In the genomic region with DNA sequence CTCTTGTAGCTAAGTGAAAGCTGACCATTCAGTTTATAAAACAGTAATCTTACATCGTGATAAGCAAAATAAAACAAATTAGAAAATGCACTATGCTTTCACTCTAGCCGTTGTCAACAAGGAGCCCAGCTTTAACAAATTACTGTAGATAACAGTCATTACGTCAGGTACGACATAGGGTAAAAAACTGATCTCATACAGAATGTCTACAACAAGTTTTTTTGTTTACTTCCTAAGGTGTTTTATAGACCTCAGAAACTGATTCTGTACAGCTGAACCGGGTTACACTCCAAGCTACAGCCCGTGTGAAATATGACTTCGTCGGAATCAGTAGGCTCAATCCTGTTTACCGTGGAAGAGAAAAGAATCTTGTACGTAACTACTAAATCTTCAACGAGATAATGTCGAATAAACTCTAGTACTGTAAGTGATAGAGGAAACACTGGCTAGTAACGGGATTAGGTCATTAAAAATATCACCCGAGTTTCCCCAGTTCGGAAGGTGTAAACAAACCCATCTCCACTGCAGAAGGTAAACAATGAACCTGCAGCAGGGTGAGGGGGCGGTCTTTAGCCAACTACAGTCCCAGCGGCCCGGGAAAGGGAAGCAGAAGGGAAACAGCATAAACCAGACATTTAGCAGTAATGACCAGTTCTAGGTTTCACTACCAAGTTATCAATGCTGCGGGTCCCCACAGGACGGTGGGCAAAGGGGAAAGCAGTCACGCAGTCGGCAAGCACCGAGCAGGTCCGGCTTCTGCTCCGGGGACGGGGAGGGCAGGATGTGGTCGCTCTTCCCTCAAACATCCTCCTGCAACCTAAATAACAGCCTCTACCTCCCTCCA, we compare ENCODE assay signal across 1 cellular context.
TF ChIP-seq lines count a peak whose summit lies in the region.

No MANE protein-coding gene starts in this region.

TF ChIP-seq in HEK293, 187 proteins besides CTCF, POLR2A, EP300 and RAD21 (continued from another document and continues in another):
- TF ChIP-seq ZNF660 (tag by site-specific recombination; IDR thresholded peaks at IDR 0.05) (peak; percentile 34; the same call in 1 of the 2 replicates), SP2 (tag by site-specific recombination; IDR thresholded peaks at IDR 0.05) (peak; percentile 61; the same call in 1 of the 2 replicates), ZBTB17 (tag by site-specific recombination; IDR thresholded peaks at IDR 0.05) (peak; percentile 83), ZNF629 (tag by site-specific recombination; IDR thresholded peaks at IDR 0.05) (peak; percentile 89), ZNF133 (tag by site-specific recombination; IDR thresholded peaks at IDR 0.05) (no peak; the same call in 1 of the 2 replicates), ZNF791 (tag by site-specific recombination; IDR thresholded peaks at IDR 0.05) (no peak), ZFP69B (tag by site-specific recombination; IDR thresholded peaks at IDR 0.05) (no peak), ZNF639 (tag by site-specific recombination; IDR thresholded peaks at IDR 0.05) (0 out of 2 replicates have a peak, but pooled peaks have one; percentile 24), GLIS2 (tag by site-specific recombination; IDR thresholded peaks at IDR 0.05) (no peak; the same call in 1 of the 2 replicates), ZNF645 (tag by site-specific recombination; IDR thresholded peaks at IDR 0.05) (no peak), ZNF837 (tag by site-specific recombination; IDR thresholded peaks at IDR 0.05) (no peak), ZFHX2 (tag by site-specific recombination; conservative IDR thresholded peaks at IDR 0.05) (peak; percentile 48), ZNF211 (tag by site-specific recombination; IDR thresholded peaks at IDR 0.05; ENCODE audit: low read depth) (no peak), ZNF341 (tag by site-specific recombination; IDR thresholded peaks at IDR 0.05; ENCODE audit: low read depth) (peak; percentile 100), ZNF248 (tag by site-specific recombination; IDR thresholded peaks at IDR 0.05) (no peak), ZNF24 (tag by site-specific recombination; IDR thresholded peaks at IDR 0.05) (0 out of 2 replicates have a peak, but pooled peaks have one; percentile 47), ZNF521 (tag by site-specific recombination; IDR thresholded peaks at IDR 0.05) (no peak), FEZF1 (tag by site-specific recombination; IDR thresholded peaks at IDR 0.05) (no peak), ZNF214 (tag by site-specific recombination; IDR thresholded peaks at IDR 0.05; ENCODE audit: borderline replicate concordance) (no peak), ZNF335 (tag by site-specific recombination; conservative IDR thresholded peaks at IDR 0.05) (peak; percentile 80), ZEB2 (tag by site-specific recombination; IDR thresholded peaks at IDR 0.05) (peak; percentile 60), SCRT2 (tag by site-specific recombination; IDR thresholded peaks at IDR 0.05) (peak; percentile 48; the same call in 1 of the 2 replicates), ZNF223 (tag by site-specific recombination; IDR thresholded peaks at IDR 0.05) (no peak), ZBTB20 (tag by site-specific recombination; IDR thresholded peaks at IDR 0.05) (peak; percentile 99), SP7 (tag by site-specific recombination; IDR thresholded peaks at IDR 0.05) (peak; percentile 79), ZNF768 (tag by site-specific recombination; IDR thresholded peaks at IDR 0.05) (no peak), ZBTB48 (tag by site-specific recombination; IDR thresholded peaks at IDR 0.05) (peak; percentile 66), ZNF324 (tag by site-specific recombination; IDR thresholded peaks at IDR 0.05) (no peak), ZFP37 (tag by site-specific recombination; IDR thresholded peaks at IDR 0.05) (peak; percentile 21; the same call in 1 of the 2 replicates), KLF8 (tag by site-specific recombination; IDR thresholded peaks at IDR 0.05) (peak; percentile 27; the same call in 1 of the 2 replicates), ZNF501 (tag by site-specific recombination; IDR thresholded peaks at IDR 0.05) (no peak), PBX3 (CRISPR knock-in tag; IDR thresholded peaks at IDR 0.05) (no peak), ZNF76 (tag by site-specific recombination; IDR thresholded peaks at IDR 0.05; ENCODE audit: borderline replicate concordance, low read depth) (peak; percentile 73; the same call in 1 of the 2 replicates), KLF9 (tag by site-specific recombination; IDR thresholded peaks at IDR 0.05; ENCODE audit: low read depth) (0 out of 2 replicates have a peak, but pooled peaks have one; percentile 18)
- TF ChIP-seq, protein P1, sequence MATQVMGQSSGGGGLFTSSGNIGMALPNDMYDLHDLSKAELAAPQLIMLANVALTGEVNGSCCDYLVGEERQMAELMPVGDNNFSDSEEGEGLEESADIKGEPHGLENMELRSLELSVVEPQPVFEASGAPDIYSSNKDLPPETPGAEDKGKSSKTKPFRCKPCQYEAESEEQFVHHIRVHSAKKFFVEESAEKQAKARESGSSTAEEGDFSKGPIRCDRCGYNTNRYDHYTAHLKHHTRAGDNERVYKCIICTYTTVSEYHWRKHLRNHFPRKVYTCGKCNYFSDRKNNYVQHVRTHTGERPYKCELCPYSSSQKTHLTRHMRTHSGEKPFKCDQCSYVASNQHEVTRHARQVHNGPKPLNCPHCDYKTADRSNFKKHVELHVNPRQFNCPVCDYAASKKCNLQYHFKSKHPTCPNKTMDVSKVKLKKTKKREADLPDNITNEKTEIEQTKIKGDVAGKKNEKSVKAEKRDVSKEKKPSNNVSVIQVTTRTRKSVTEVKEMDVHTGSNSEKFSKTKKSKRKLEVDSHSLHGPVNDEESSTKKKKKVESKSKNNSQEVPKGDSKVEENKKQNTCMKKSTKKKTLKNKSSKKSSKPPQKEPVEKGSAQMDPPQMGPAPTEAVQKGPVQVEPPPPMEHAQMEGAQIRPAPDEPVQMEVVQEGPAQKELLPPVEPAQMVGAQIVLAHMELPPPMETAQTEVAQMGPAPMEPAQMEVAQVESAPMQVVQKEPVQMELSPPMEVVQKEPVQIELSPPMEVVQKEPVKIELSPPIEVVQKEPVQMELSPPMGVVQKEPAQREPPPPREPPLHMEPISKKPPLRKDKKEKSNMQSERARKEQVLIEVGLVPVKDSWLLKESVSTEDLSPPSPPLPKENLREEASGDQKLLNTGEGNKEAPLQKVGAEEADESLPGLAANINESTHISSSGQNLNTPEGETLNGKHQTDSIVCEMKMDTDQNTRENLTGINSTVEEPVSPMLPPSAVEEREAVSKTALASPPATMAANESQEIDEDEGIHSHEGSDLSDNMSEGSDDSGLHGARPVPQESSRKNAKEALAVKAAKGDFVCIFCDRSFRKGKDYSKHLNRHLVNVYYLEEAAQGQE (tag by site-specific recombination; IDR thresholded peaks at IDR 0.05), result 0 out of 2 replicates have a peak, but pooled peaks have one; percentile 19
- TF ChIP-seq, protein P2, sequence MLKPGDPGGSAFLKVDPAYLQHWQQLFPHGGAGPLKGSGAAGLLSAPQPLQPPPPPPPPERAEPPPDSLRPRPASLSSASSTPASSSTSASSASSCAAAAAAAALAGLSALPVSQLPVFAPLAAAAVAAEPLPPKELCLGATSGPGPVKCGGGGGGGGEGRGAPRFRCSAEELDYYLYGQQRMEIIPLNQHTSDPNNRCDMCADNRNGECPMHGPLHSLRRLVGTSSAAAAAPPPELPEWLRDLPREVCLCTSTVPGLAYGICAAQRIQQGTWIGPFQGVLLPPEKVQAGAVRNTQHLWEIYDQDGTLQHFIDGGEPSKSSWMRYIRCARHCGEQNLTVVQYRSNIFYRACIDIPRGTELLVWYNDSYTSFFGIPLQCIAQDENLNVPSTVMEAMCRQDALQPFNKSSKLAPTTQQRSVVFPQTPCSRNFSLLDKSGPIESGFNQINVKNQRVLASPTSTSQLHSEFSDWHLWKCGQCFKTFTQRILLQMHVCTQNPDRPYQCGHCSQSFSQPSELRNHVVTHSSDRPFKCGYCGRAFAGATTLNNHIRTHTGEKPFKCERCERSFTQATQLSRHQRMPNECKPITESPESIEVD (tag by site-specific recombination; IDR thresholded peaks at IDR 0.05), result peak; percentile 83
- TF ChIP-seq, protein P3, sequence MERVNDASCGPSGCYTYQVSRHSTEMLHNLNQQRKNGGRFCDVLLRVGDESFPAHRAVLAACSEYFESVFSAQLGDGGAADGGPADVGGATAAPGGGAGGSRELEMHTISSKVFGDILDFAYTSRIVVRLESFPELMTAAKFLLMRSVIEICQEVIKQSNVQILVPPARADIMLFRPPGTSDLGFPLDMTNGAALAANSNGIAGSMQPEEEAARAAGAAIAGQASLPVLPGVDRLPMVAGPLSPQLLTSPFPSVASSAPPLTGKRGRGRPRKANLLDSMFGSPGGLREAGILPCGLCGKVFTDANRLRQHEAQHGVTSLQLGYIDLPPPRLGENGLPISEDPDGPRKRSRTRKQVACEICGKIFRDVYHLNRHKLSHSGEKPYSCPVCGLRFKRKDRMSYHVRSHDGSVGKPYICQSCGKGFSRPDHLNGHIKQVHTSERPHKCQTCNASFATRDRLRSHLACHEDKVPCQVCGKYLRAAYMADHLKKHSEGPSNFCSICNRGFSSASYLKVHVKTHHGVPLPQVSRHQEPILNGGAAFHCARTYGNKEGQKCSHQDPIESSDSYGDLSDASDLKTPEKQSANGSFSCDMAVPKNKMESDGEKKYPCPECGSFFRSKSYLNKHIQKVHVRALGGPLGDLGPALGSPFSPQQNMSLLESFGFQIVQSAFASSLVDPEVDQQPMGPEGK (tag by site-specific recombination; IDR thresholded peaks at IDR 0.05), result peak; percentile 62
- TF ChIP-seq, protein P4, sequence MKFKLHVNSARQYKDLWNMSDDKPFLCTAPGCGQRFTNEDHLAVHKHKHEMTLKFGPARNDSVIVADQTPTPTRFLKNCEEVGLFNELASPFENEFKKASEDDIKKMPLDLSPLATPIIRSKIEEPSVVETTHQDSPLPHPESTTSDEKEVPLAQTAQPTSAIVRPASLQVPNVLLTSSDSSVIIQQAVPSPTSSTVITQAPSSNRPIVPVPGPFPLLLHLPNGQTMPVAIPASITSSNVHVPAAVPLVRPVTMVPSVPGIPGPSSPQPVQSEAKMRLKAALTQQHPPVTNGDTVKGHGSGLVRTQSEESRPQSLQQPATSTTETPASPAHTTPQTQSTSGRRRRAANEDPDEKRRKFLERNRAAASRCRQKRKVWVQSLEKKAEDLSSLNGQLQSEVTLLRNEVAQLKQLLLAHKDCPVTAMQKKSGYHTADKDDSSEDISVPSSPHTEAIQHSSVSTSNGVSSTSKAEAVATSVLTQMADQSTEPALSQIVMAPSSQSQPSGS (tag by site-specific recombination; IDR thresholded peaks at IDR 0.05; ENCODE audit: low read depth), result peak; percentile 85; the same call in 1 of the 2 replicates
- TF ChIP-seq, protein P5, sequence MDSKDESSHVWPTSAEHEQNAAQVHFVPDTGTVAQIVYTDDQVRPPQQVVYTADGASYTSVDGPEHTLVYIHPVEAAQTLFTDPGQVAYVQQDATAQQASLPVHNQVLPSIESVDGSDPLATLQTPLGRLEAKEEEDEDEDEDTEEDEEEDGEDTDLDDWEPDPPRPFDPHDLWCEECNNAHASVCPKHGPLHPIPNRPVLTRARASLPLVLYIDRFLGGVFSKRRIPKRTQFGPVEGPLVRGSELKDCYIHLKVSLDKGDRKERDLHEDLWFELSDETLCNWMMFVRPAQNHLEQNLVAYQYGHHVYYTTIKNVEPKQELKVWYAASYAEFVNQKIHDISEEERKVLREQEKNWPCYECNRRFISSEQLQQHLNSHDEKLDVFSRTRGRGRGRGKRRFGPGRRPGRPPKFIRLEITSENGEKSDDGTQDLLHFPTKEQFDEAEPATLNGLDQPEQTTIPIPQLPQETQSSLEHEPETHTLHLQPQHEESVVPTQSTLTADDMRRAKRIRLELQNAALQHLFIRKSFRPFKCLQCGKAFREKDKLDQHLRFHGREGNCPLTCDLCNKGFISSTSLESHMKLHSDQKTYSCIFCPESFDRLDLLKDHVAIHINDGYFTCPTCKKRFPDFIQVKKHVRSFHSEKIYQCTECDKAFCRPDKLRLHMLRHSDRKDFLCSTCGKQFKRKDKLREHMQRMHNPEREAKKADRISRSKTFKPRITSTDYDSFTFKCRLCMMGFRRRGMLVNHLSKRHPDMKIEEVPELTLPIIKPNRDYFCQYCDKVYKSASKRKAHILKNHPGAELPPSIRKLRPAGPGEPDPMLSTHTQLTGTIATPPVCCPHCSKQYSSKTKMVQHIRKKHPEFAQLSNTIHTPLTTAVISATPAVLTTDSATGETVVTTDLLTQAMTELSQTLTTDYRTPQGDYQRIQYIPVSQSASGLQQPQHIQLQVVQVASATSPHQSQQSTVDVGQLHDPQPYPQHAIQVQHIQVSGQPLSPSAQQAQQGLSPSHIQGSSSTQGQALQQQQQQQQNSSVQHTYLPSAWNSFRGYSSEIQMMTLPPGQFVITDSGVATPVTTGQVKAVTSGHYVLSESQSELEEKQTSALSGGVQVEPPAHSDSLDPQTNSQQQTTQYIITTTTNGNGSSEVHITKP (tag by site-specific recombination; IDR thresholded peaks at IDR 0.05), result peak; percentile 85
- TF ChIP-seq, protein P6, sequence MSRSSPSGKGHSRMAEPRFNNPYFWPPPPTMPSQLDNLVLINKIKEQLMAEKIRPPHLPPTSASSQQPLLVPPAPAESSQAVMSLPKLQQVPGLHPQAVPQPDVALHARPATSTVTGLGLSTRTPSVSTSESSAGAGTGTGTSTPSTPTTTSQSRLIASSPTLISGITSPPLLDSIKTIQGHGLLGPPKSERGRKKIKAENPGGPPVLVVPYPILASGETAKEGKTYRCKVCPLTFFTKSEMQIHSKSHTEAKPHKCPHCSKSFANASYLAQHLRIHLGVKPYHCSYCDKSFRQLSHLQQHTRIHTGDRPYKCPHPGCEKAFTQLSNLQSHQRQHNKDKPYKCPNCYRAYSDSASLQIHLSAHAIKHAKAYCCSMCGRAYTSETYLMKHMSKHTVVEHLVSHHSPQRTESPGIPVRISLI (tag by site-specific recombination; IDR thresholded peaks at IDR 0.05), result peak; percentile 22; the same call in 1 of the 2 replicates
